17 cellular contexts compared by ENCODE assay signal in genomic region chr13:111119966-111120365, GRCh38. TPM values are rescaled to one million over a fixed set of nuclear protein-coding genes. Genes with fewer than 3 reads are reported as not detected.
DNase-seq lines count a peak whose midpoint lies in the region; ATAC-seq and TF ChIP-seq lines count a peak whose summit lies in the region.
"Had no signal": no experiment of that assay in that cellular context is flagged by ENCODE, and none has a peak within 500 bp of the region (broad histone marks: within the 10 kb centered on the region; RNA-seq: fewer than 3 reads in every experiment).

No MANE protein-coding gene starts in this region.

- intact Hi-C loops in activated CD4-positive, alpha-beta T cell treated with anti-CD3 and anti-CD28 coated beads, Interleukin-2, amount 10 ng/mL, durations not matched to agents 24 days and 14 days (cut with micrococcal nuclease), result loop anchor here (10.0 kb wide), 3 partner anchors 55 to 945 kb away; partner anchors contain the start of genes COL4A1, COL4A2 and SOX1

- DNase-seq in fibroblast of peridontal ligament (ENCODE audit: extremely low read depth) (peak; percentile 60), progenitor cell of endocrine pancreas (ENCODE audit: low spot score, unreplicated experiment) (no peak), epidermal melanocyte (ENCODE audit: insufficient read length, low spot score) (no peak)
- no peak for DNase-seq in activated CD4-positive, alpha-beta T cell treated with anti-CD3 and anti-CD28 coated beads, Interleukin-2, amount 50 U/mL, for 1 hour
- no peak for DNase-seq in activated CD4-positive, alpha-beta T cell treated with anti-CD3 and anti-CD28 coated beads, Interleukin-2, amount 10 ng/mL, durations not matched to agents 24 days and 14 days
- DNase-seq: COR-L47, GF-D8, GOT3, Karpas-422, MM.1S, NCI-H1105 treated with DMSO at 0.1 percent for 48 hours, NCI-H187, NCI-H345, NCI-H526 treated with DMSO at 0.1 percent for 48 hours, RPMI8226 had no signal

- H3K4me3 Mint-ChIP-seq in brain (no peak overlapping the region), progenitor cell of endocrine pancreas (ENCODE audit: low read depth) (no peak overlapping the region)
- H3K4me3 Mint-ChIP-seq in activated CD4-positive, alpha-beta T cell treated with anti-CD3 and anti-CD28 coated beads, Interleukin-2, amount 10 ng/mL, durations not matched to agents 24 days and 14 days, result no peak overlapping the region

- H3K4me1 Mint-ChIP-seq in brain (peaks cover 85% of the 10 kb centered on the region), progenitor cell of endocrine pancreas (ENCODE audit: low read depth) (peaks cover 20% of the 10 kb centered on the region)
- peaks cover 4% of the 10 kb centered on the region for H3K4me1 Mint-ChIP-seq in activated CD4-positive, alpha-beta T cell treated with anti-CD3 and anti-CD28 coated beads, Interleukin-2, amount 10 ng/mL, durations not matched to agents 24 days and 14 days

- no peak for ATAC-seq in GM18519 (IDR thresholded peaks at IDR 0.05; ENCODE audit: low FRiP score, unreplicated experiment)

- H3K27ac Mint-ChIP-seq in brain (peak overlapping the region in 3 of 5 experiments; percentile 55 to 87 (median 86)), progenitor cell of endocrine pancreas (peak overlapping the region; percentile 27)
- no peak overlapping the region for H3K27ac Mint-ChIP-seq in activated CD4-positive, alpha-beta T cell treated with anti-CD3 and anti-CD28 coated beads, Interleukin-2, amount 10 ng/mL, durations not matched to agents 24 days and 14 days

- TF ChIP-seq CTCF in brain (conservative IDR thresholded peaks at IDR 0.05), result no peak
- no peak for TF ChIP-seq CTCF in progenitor cell of endocrine pancreas (IDR thresholded peaks at IDR 0.05; ENCODE audit: unreplicated experiment)

- peaks cover 8% of the 10 kb centered on the region for H3K27me3 Mint-ChIP-seq in brain
- H3K27me3 Mint-ChIP-seq in progenitor cell of endocrine pancreas, result peaks cover 37% of the 10 kb centered on the region
- H3K27me3 Mint-ChIP-seq in activated CD4-positive, alpha-beta T cell treated with anti-CD3 and anti-CD28 coated beads, Interleukin-2, amount 10 ng/mL, durations not matched to agents 24 days and 14 days, result peaks cover 57% of the 10 kb centered on the region

- H3K9me3 Mint-ChIP-seq in brain (peaks cover 0 to 5% (median 0%) of the 10 kb centered on the region in 5 experiments), progenitor cell of endocrine pancreas (ENCODE audit: low read depth) (no peaks in the 10 kb centered on the region)
- H3K9me3 Mint-ChIP-seq in activated CD4-positive, alpha-beta T cell treated with anti-CD3 and anti-CD28 coated beads, Interleukin-2, amount 10 ng/mL, durations not matched to agents 24 days and 14 days, result no peaks in the 10 kb centered on the region

- H3K36me3 Mint-ChIP-seq in brain (peaks cover 31% of the 10 kb centered on the region), progenitor cell of endocrine pancreas (ENCODE audit: insufficient read depth) (peaks cover 10% of the 10 kb centered on the region)
- no peaks in the 10 kb centered on the region for H3K36me3 Mint-ChIP-seq in activated CD4-positive, alpha-beta T cell treated with anti-CD3 and anti-CD28 coated beads, Interleukin-2, amount 10 ng/mL, durations not matched to agents 24 days and 14 days (ENCODE audit: low read depth)

RNA-seq across cellular contexts. Expression of gene ARHGEF7, which starts 4.9 kb away (rescaled TPM):
- 68.9 TPM for polyA plus RNA-seq in brain (ENCODE audit: insufficient read depth, low read depth, low replicate concordance)
- 84.4 and 86.5 TPM in 2 replicates for total RNA-seq in progenitor cell of endocrine pancreas
- total RNA-seq in activated CD4-positive, alpha-beta T cell treated with anti-CD3 and anti-CD28 coated beads, Interleukin-2, amount 10 ng/mL, durations not matched to agents 24 days and 14 days, result 69.3 and 72.3 TPM in 2 replicates
